24 cellular contexts compared by ENCODE assay signal in the genomic region with DNA sequence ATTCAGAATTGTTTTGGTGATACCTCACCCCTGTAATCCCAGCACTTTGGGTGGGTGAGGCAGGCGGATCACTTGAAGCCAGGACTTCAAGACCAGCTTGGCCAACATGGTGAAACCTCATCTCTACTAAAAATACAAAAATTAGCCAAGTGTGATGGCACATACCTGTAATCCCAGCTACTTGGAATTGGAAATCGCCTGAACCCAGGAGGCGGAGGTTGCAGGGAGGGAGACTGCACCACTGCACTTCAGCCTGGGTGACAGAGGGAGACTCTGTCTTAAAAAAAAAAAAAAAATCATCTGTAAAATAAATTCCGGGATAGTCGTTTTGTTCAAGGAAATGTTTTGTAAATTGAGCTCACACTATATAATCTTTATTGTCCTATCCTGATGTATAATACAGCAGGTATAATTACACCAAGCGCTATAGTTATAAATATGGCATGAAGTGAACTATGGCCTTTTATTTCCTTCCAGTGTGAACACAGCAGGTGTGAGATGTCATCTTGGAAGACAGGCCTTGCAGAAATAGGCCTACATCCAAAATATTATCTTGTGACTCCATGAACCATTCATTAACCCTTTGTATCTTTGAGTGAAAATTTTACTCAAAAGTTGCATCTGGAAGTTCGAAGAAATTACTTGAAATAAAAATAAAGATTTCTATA. TPM values are rescaled to one million over a fixed set of nuclear protein-coding genes. Genes with fewer than 3 reads are reported as not detected.
DNase-seq lines count a peak whose midpoint lies in the region; ATAC-seq and TF ChIP-seq lines count a peak whose summit lies in the region.
"Had no signal": no experiment of that assay in that cellular context is flagged by ENCODE, and none has a peak within 500 bp of the region (broad histone marks: within the 10 kb centered on the region; RNA-seq: fewer than 3 reads in every experiment).

No MANE protein-coding gene starts in this region.

- DNase-seq in Calu3 (no peak), OCI-LY7 (ENCODE audit: low spot score) (no peak), colonic mucosa (peak; percentile 38), nephron progenitor cell (no peak), HuH-7.5 (ENCODE audit: low spot score) (no peak)
- no peak for DNase-seq in activated CD4-positive, alpha-beta T cell treated with anti-CD3 and anti-CD28 coated beads, Interleukin-2, amount 50 U/mL, for 4 hours
- DNase-seq: CD8-positive, alpha-beta memory T cell; DND-41; H7; Kasumi-1; MM.1S; NCI-H1092; NCI-H1436 treated with DMSO at 0.1 percent for 48 hours; NCI-H2029 treated with DMSO at 0.1 percent for 48 hours; NCI-H2171; NCI-H526; OCI-M1 had no signal

- no peaks in the 10 kb centered on the region for H3K27me3 ChIP-seq in colonic mucosa
- H3K27me3 ChIP-seq: BLaER1 treated with 17β-estradiol and CSF1 and Interleukin-3, amounts not matched to agents 10 nM and 100 nM; SJSA1 had no signal

- no peaks in the 10 kb centered on the region for H3K9me3 Mint-ChIP-seq in Calu3 (ENCODE audit: low read depth, unreplicated experiment)
- H3K9me3 Mint-ChIP-seq in nephron progenitor cell = no peaks in the 10 kb centered on the region
- H3K9me3 Mint-ChIP-seq: CD8-positive, alpha-beta memory T cell; IgD-negative memory B cell had no signal

- BruUV-seq in Calu3 (replicated peaks; lab: Mats Ljungman, UMichigan) = TSS peak; percentile 26
- TSS peak; percentile 25 for BruUV-seq in OCI-LY7 (replicated peaks; lab: Mats Ljungman, UMichigan)

- H3K4me3 Mint-ChIP-seq in Calu3 (ENCODE audit: low read depth, unreplicated experiment) (no peak overlapping the region), nephron progenitor cell (no peak overlapping the region)
- H3K4me3 Mint-ChIP-seq: CD8-positive, alpha-beta memory T cell; IgD-negative memory B cell had no signal

- TF ChIP-seq CTCF in Calu3 (IDR thresholded peaks at IDR 0.05; ENCODE audit: unreplicated experiment) (no peak), OCI-LY7 (conservative IDR thresholded peaks at IDR 0.05; ENCODE audit: low read length) (no peak), colonic mucosa (IDR thresholded peaks at IDR 0.05) (no peak), nephron progenitor cell (IDR thresholded peaks at IDR 0.05) (no peak)

- no peak overlapping the region for H3K4me2 ChIP-seq in OCI-LY7 (ENCODE audit: low read length)
- H3K4me2 ChIP-seq: BLaER1 treated with 17β-estradiol and CSF1 and Interleukin-3, amounts not matched to agents 10 nM and 100 nM had no signal

- H3K36me3 ChIP-seq in OCI-LY7 (ENCODE audit: insufficient read depth, low read length) (peaks cover 62% of the 10 kb centered on the region), colonic mucosa (peaks cover 12% of the 10 kb centered on the region)

- no peaks in the 10 kb centered on the region for H4K20me1 ChIP-seq in OCI-LY7 (ENCODE audit: insufficient read depth, low read length)

- H3K9me3 ChIP-seq in OCI-LY7 (ENCODE audit: low read length) (no peaks in the 10 kb centered on the region), colonic mucosa (no peaks in the 10 kb centered on the region)
- H3K9me3 ChIP-seq: BLaER1 treated with 17β-estradiol and CSF1 and Interleukin-3, amounts not matched to agents 10 nM and 100 nM; SJSA1 had no signal

- H2AFZ ChIP-seq in OCI-LY7 (ENCODE audit: low read length) = no peak overlapping the region

- no peak overlapping the region for H3K4me3 ChIP-seq in OCI-LY7 (ENCODE audit: low read depth, low read length, poor library complexity, severe bottlenecking)
- H3K4me3 ChIP-seq in colonic mucosa = no peak overlapping the region
- H3K4me3 ChIP-seq: BLaER1 treated with 17β-estradiol and CSF1 and Interleukin-3, amounts not matched to agents 10 nM and 100 nM; SJSA1 had no signal

- H3K27ac Mint-ChIP-seq in Calu3 (ENCODE audit: unreplicated experiment) (no peak overlapping the region), nephron progenitor cell (peak overlapping the region; percentile 66)
- H3K27ac Mint-ChIP-seq: IgD-negative memory B cell had no signal

- H3K79me2 ChIP-seq in OCI-LY7 (ENCODE audit: insufficient read depth, low read depth, low read length) = no peaks in the 10 kb centered on the region

- ATAC-seq in HG03045 (IDR thresholded peaks at IDR 0.05; ENCODE audit: unreplicated experiment) (no peak), GM18861 (IDR thresholded peaks at IDR 0.05; ENCODE audit: unreplicated experiment) (no peak)

- POLR2A ChIA-PET in OCI-LY7 (lab: Charles Lee) = interaction anchor here (0.7 to 1.4 kb wide), 2 partner anchors 15 to 62 kb away, joined by 3 read pairs; no protein-coding TSS in a partner anchor

- peaks cover 26% of the 10 kb centered on the region for H3K4me1 ChIP-seq in OCI-LY7 (ENCODE audit: insufficient read depth, low read length, poor library complexity, severe bottlenecking)
- H3K4me1 ChIP-seq in colonic mucosa = peaks cover 3% of the 10 kb centered on the region
- H3K4me1 ChIP-seq: SJSA1 had no signal

- H3K9ac ChIP-seq in colonic mucosa (ENCODE audit: low read depth in 2 of 2, low read length in 2 of 2) = peak overlapping the region in 1 of 2 donors; percentile 65
- H3K9ac ChIP-seq: BLaER1 treated with 17β-estradiol and CSF1 and Interleukin-3, amounts not matched to agents 10 nM and 100 nM had no signal

- no peaks in the 10 kb centered on the region for H3K9me2 ChIP-seq in OCI-LY7 (ENCODE audit: insufficient read depth, low read length)

- H3K36me3 Mint-ChIP-seq in Calu3 (ENCODE audit: insufficient read depth, unreplicated experiment) (peaks cover 81% of the 10 kb centered on the region), nephron progenitor cell (ENCODE audit: low read depth) (peaks cover 54% of the 10 kb centered on the region)

- intact Hi-C loops in Calu3 (cut with micrococcal nuclease; ENCODE audit: unreplicated experiment) = no loop called here
- intact Hi-C loops in OCI-LY7 (cut with micrococcal nuclease; ENCODE audit: unreplicated experiment) = no loop called here
- intact Hi-C loops in colonic mucosa (cut with DNase I) = no loop called here

- CTCF ChIA-PET in Calu3 (lab: Charles Lee) (no interaction called here), OCI-LY7 (lab: Charles Lee; ENCODE audit: unreplicated experiment) (no interaction called here)

- peaks cover 11% of the 10 kb centered on the region for H3K4me1 Mint-ChIP-seq in Calu3 (ENCODE audit: low read depth, unreplicated experiment)
- peaks cover 10% of the 10 kb centered on the region for H3K4me1 Mint-ChIP-seq in nephron progenitor cell

- H3K27me3 Mint-ChIP-seq in Calu3 (ENCODE audit: unreplicated experiment) (no peaks in the 10 kb centered on the region), nephron progenitor cell (ENCODE audit: low read depth, poor library complexity) (peaks cover 3% of the 10 kb centered on the region)
- H3K27me3 Mint-ChIP-seq: CD8-positive, alpha-beta memory T cell; IgD-negative memory B cell had no signal

- H3K27ac ChIP-seq in OCI-LY7 (ENCODE audit: low read depth, low read length, poor library complexity, severe bottlenecking) (no peak overlapping the region), colonic mucosa (peak overlapping the region; percentile 81)
- H3K27ac ChIP-seq: BLaER1 treated with 17β-estradiol and CSF1 and Interleukin-3, amounts not matched to agents 10 nM and 100 nM; HL-60; SJSA1 had no signal

RNA-seq across cellular contexts. Expression of gene PLA2G10, which starts 25.4 kb away (rescaled TPM):
- total RNA-seq in Calu3 (2022) = 3.3 and 6.3 TPM in 2 replicates
- 0.41 TPM in 1 of 2 replicates, not detected in the other for total RNA-seq in OCI-LY7 (2014; rRNA removed; shearing (Covaris generic))
- 0.39 TPM in 1 of 2 replicates, not detected in the other for total RNA-seq in OCI-LY7 (2022)
- total RNA-seq in colonic mucosa = 10 to 100 TPM; 30.5 to 33.0 TPM
- total RNA-seq: CD8-positive, alpha-beta memory T cell; H7; HT1080; SJSA1 had no signal

RNA-seq across cellular contexts. Expression of gene NPIPA3, which starts 34.5 kb away (rescaled TPM):
- total RNA-seq in Calu3 (2022) = 8.2 and 9.1 TPM in 2 replicates
- 2.8 and 5.0 TPM in 2 replicates for total RNA-seq in OCI-LY7 (2014; rRNA removed; shearing (Covaris generic))
- 1.3 and 1.8 TPM in 2 replicates for total RNA-seq in OCI-LY7 (2022)
- total RNA-seq in colonic mucosa = 1 to 10 TPM in 1 of 2 donors, under 1 TPM in 1; 0.49 to 2.3 TPM

RNA-seq across cellular contexts. Expression of gene BFAR, which starts 35.9 kb away (rescaled TPM):
- 83.8 and 97.9 TPM in 2 replicates for total RNA-seq in Calu3 (2022)
- total RNA-seq in OCI-LY7 (2014; rRNA removed; shearing (Covaris generic)) = 34.4 and 36.7 TPM in 2 replicates
- 63.4 and 69.7 TPM in 2 replicates for total RNA-seq in OCI-LY7 (2022)
- 10 to 100 TPM; 37.3 to 72.2 TPM for total RNA-seq in colonic mucosa

RNA-seq across cellular contexts. Expression of gene PARN, which starts 38.6 kb away (rescaled TPM):
- 54.8 and 59.1 TPM in 2 replicates for total RNA-seq in Calu3 (2022)
- 31.6 and 40.1 TPM in 2 replicates for total RNA-seq in OCI-LY7 (2014; rRNA removed; shearing (Covaris generic))
- 76.5 and 85.9 TPM in 2 replicates for total RNA-seq in OCI-LY7 (2022)
- 10 to 100 TPM; 24.2 to 25.6 TPM for total RNA-seq in colonic mucosa
